9 cellular contexts compared by ENCODE assay signal in genomic region chr1:55702064-55702463, GRCh38.
DNase-seq lines count a peak whose midpoint lies in the region; ATAC-seq, FAIRE-seq and TF ChIP-seq lines count a peak whose summit lies in the region.
"Had no signal": no experiment of that assay in that cellular context is flagged by ENCODE, and none has a peak within 500 bp of the region (broad histone marks: within the 10 kb centered on the region; RNA-seq: fewer than 3 reads in every experiment).

No MANE protein-coding gene starts in this region.

- H3K9ac ChIP-seq in H1 (replicated peaks in 1 of 4; ENCODE audit: extremely low read depth in 1 of 4, low read depth in 3 of 4, low read length in 3 of 4), result no peak overlapping the region

- POLR2A ChIA-PET in H1 (lab: Charles Lee; ENCODE audit: partially characterized antibody), result no interaction called here

- H3K36me3 ChIP-seq in H1 (ENCODE audit: control insufficient read depth in 2 of 4, insufficient read depth in 4 of 4, low read length in 3 of 4) (no peaks in the 10 kb centered on the region), prostate gland (no peaks in the 10 kb centered on the region)

- H3K27me3 ChIP-seq in H1 (replicated peaks in 1 of 4; ENCODE audit: control insufficient read depth in 3 of 4, extremely low read depth in 1 of 4, insufficient read depth in 3 of 4, low read length in 3 of 4), result no peaks in the 10 kb centered on the region
- no peaks in the 10 kb centered on the region for H3K27me3 ChIP-seq in prostate gland (replicated peaks; ENCODE audit: insufficient read depth)

- H2AFZ ChIP-seq in H1 (ENCODE audit: low read length), result peak overlapping the region; percentile 85; the same call in 1 of the 2 replicates

- peak; percentile 54 to 67 for TF ChIP-seq RAD21 in H1 (IDR thresholded peaks at IDR 0.05 in 1 of 2, conservative IDR thresholded peaks at IDR 0.05 in 1 of 2; ENCODE audit: low read depth in 2 of 2, low read length in 2 of 2)

- intact Hi-C loops in prostate gland (cut with DNase I), result loop anchor here (5.0 kb wide), 1 partner anchor 125 kb away; no protein-coding TSS in a partner anchor

- TF ChIP-seq CTCF in GM13977 (IDR thresholded peaks at IDR 0.05; ENCODE audit: extremely low read depth, insufficient read depth, missing control alignments) (peak; percentile 59), HFFc6 (IDR thresholded peaks at IDR 0.05) (peak; percentile 81), H1 (IDR thresholded peaks at IDR 0.05; ENCODE audit: control extremely low read depth in 1 of 3, insufficient read depth in 1 of 3, low read depth in 1 of 3, low read length in 3 of 3) (peak in 2 of 3 experiments; percentile 53 to 92; a peak in 2 of 4 replicates), prostate gland (IDR thresholded peaks at IDR 0.05) (peak in 3 of 4 experiments; percentile 31 to 43 (median 41))

- no peak overlapping the region for H2BK15ac ChIP-seq in H1 (ENCODE audit: low read length)

- H2BK120ac ChIP-seq in H1 (replicated peaks; ENCODE audit: low read depth, low read length), result no peak overlapping the region

- TF ChIP-seq POLR2A in H1 (IDR thresholded peaks at IDR 0.05; ENCODE audit: control extremely low read depth in 1 of 2, low read depth in 2 of 2, low read length in 2 of 2) (no peak), prostate gland (IDR thresholded peaks at IDR 0.05) (no peak), GM18505 (IDR thresholded peaks at IDR 0.05; ENCODE audit: borderline replicate concordance, extremely low read depth, insufficient read depth, insufficient read length) (no peak)

- no peak overlapping the region for H4K5ac ChIP-seq in H1 (ENCODE audit: insufficient read length, low read depth, low read length)

- H2BK12ac ChIP-seq in H1 (ENCODE audit: low read depth, low read length), result no peak overlapping the region

- H2AK5ac ChIP-seq in H1 (ENCODE audit: low read depth, low read length), result no peak overlapping the region

- H3K23ac ChIP-seq in H1 (ENCODE audit: insufficient read length), result no peak overlapping the region

- TF ChIP-seq EP300 in H1 (IDR thresholded peaks at IDR 0.05; ENCODE audit: borderline replicate concordance in 1 of 2, low read depth in 2 of 2, low read length in 2 of 2), result no peak

- no peak overlapping the region for H2BK5ac ChIP-seq in H1 (ENCODE audit: low read depth, low read length)

- H4K91ac ChIP-seq in H1 (replicated peaks; ENCODE audit: insufficient read length, low read length), result no peak overlapping the region

- H3K56ac ChIP-seq in H1 (replicated peaks; ENCODE audit: insufficient read length, low read depth, low read length), result no peak overlapping the region

- H4K8ac ChIP-seq in H1 (ENCODE audit: extremely low read depth, insufficient read depth, low read length), result no peak overlapping the region

- no peak overlapping the region for H3K18ac ChIP-seq in H1 (ENCODE audit: extremely low read depth, low read length)

- ATAC-seq in GM18505 (IDR thresholded peaks at IDR 0.05; ENCODE audit: unreplicated experiment), result no peak

- peaks cover 5% of the 10 kb centered on the region; the same call in 1 of the 2 replicates for H3K36me3 Mint-ChIP-seq in HFFc6 (ENCODE audit: low read depth)

- peak; percentile 84 for FAIRE-seq in H1 (lab: Jason Lieb, UNC)

- H3K4me3 ChIP-seq in H1 (ENCODE audit: extremely low read depth in 1 of 4, insufficient read depth in 2 of 4, low read depth in 3 of 4, low read length in 4 of 4), result no peak overlapping the region
- H3K4me3 ChIP-seq in prostate gland, result no peak overlapping the region
- H3K4me3 ChIP-seq: skin epidermis had no signal

- H3K23me2 ChIP-seq in H1 (ENCODE audit: low read depth, low read length), result no peaks in the 10 kb centered on the region

- no peak overlapping the region for H3K4me3 Mint-ChIP-seq in HFFc6

- no peak overlapping the region for H3K27ac ChIP-seq in H1 (ENCODE audit: low read depth, low read length)
- H3K27ac ChIP-seq in prostate gland, result no peak overlapping the region
- H3K27ac ChIP-seq: skin epidermis had no signal

- H4K20me1 ChIP-seq in H1 (replicated peaks in 1 of 2; ENCODE audit: control insufficient read depth in 1 of 2, insufficient read depth in 2 of 2, low read length in 2 of 2), result no peaks in the 10 kb centered on the region

- H2BK20ac ChIP-seq in H1 (ENCODE audit: low read length), result no peak overlapping the region

- H3K79me2 ChIP-seq in H1 (ENCODE audit: control insufficient read depth in 1 of 2, insufficient read depth in 2 of 2, low read length in 2 of 2), result no peaks in the 10 kb centered on the region

- no peak overlapping the region for H3K14ac ChIP-seq in H1 (ENCODE audit: insufficient read length)

- CTCF ChIA-PET in H1 (lab: Charles Lee; ENCODE audit: partially characterized antibody), result interaction anchor here (0.6 to 4.9 kb wide), 22 partner anchors 10 to 465 kb away, joined by 3 to 36 read pairs (median 4); no protein-coding TSS in a partner anchor

- H3K27me3 Mint-ChIP-seq in HFFc6 (ENCODE audit: insufficient read depth), result peaks cover 3% of the 10 kb centered on the region; the same call in 1 of the 2 replicates

- in situ Hi-C loops in GM13977 (cut with MboI; ENCODE audit: low pct_unique_long_range_greater_than_20kb, low sequenced_read_pairs, unreplicated experiment), result no loop called here

- 93% methylated on average over 1 of the region's 1 CpG; no CpG with 5 or more reads in 1 of the 2 experiments for WGBS in H1 (ENCODE audit: extremely low coverage in 1 of 2, insufficient coverage in 1 of 2, insufficient read length in 1 of 2, insufficient replicate concordance in 2 of 2, low coverage in 1 of 2, low lambda C conversion rate in 2 of 2, missing lambda C conversion rate in 1 of 2), 2 experiments
- WGBS in prostate gland, result 80% methylated on average over 1 of the region's 1 CpG

- H3K9me3 Mint-ChIP-seq in HFFc6, result no peaks in the 10 kb centered on the region

- peaks cover 69% of the 10 kb centered on the region for H3K4me1 Mint-ChIP-seq in HFFc6 (ENCODE audit: low read depth)

- H3K4me1 ChIP-seq in H1 (replicated peaks in 1 of 4; ENCODE audit: control insufficient read depth in 3 of 4, insufficient read depth in 4 of 4, low read length in 3 of 4) (no peaks in the 10 kb centered on the region), prostate gland (replicated peaks) (peaks cover 4% of the 10 kb centered on the region)

- DNase-seq in GM13977 (ENCODE audit: low spot score) (peak; percentile 36), HFFc6 (peak; percentile 15), NCI-H2196 treated with DMSO at 0.1 percent for 48 hours (lab: John Stamatoyannopoulos, UW; ENCODE audit: unreplicated experiment) (peak; percentile 9), H1 (ENCODE audit: low read depth in 1 of 2, low spot score in 2 of 2) (no peak), prostate gland (ENCODE audit: low spot score) (no peak), GM19238 (ENCODE audit: insufficient read length, low spot score) (no peak), cortex of kidney (lab: John Stamatoyannopoulos, UW) (no peak)

- H3K79me1 ChIP-seq in H1 (ENCODE audit: low read depth, low read length), result no peaks in the 10 kb centered on the region

- H3K9me3 ChIP-seq in H1 (ENCODE audit: insufficient read depth in 2 of 2, low read depth in 1 of 2, low read length in 1 of 2) (no peaks in the 10 kb centered on the region), prostate gland (no peaks in the 10 kb centered on the region)

- no peak overlapping the region for H3K4me2 ChIP-seq in H1 (ENCODE audit: insufficient read depth in 1 of 2, low read depth in 2 of 2, low read length in 2 of 2)

- H3K4ac ChIP-seq in H1 (replicated peaks; ENCODE audit: insufficient read length, low read depth, low read length), result no peak overlapping the region

- 0 out of 2 replicates have a peak overlapping the region, but pooled peaks have one; percentile 22 for H3K27ac Mint-ChIP-seq in HFFc6

TF ChIP-seq in H1, 55 proteins besides CTCF, POLR2A, EP300 and RAD21:
- TF ChIP-seq SP4 (IDR thresholded peaks at IDR 0.05; ENCODE audit: low read length), result no peak
- TF ChIP-seq TEAD4 (IDR thresholded peaks at IDR 0.05; ENCODE audit: low read depth, low read length), result no peak
- no peak for TF ChIP-seq GTF2F1 (IDR thresholded peaks at IDR 0.05; ENCODE audit: borderline replicate concordance, low read depth, low read length)
- TF ChIP-seq SIRT6 (IDR thresholded peaks at IDR 0.05; ENCODE audit: low read length), result no peak
- no peak for TF ChIP-seq TBP (IDR thresholded peaks at IDR 0.05; ENCODE audit: low read depth, low read length)
- TF ChIP-seq USF2 (IDR thresholded peaks at IDR 0.05; ENCODE audit: low read length), result no peak
- no peak for TF ChIP-seq ZNF274 (IDR thresholded peaks at IDR 0.05; ENCODE audit: borderline replicate concordance, extremely low read depth, low read length)
- TF ChIP-seq RBBP5 (IDR thresholded peaks at IDR 0.05; ENCODE audit: borderline replicate concordance, low read depth, low read length), result no peak
- TF ChIP-seq CHD2 (IDR thresholded peaks at IDR 0.05; ENCODE audit: low read length), result no peak

Comparison
In these comparisons a context has a peak if more than half of its experiments do, and no peak if none do; other contexts are left out.
1. DNase-seq: peak in GM13977 (single experiment), HFFc6 (single experiment) and NCI-H2196 treated with DMSO at 0.1 percent for 48 hours (single experiment); none in H1 (0 of 2), prostate gland (single experiment), GM19238 (single experiment) and cortex of kidney (single experiment).
2. Peak in every context shown above with its lines, with median percentiles within 50 percentile points of each other: CTCF ChIP-seq.